10 cellular contexts compared by ENCODE assay signal in the genomic region with DNA sequence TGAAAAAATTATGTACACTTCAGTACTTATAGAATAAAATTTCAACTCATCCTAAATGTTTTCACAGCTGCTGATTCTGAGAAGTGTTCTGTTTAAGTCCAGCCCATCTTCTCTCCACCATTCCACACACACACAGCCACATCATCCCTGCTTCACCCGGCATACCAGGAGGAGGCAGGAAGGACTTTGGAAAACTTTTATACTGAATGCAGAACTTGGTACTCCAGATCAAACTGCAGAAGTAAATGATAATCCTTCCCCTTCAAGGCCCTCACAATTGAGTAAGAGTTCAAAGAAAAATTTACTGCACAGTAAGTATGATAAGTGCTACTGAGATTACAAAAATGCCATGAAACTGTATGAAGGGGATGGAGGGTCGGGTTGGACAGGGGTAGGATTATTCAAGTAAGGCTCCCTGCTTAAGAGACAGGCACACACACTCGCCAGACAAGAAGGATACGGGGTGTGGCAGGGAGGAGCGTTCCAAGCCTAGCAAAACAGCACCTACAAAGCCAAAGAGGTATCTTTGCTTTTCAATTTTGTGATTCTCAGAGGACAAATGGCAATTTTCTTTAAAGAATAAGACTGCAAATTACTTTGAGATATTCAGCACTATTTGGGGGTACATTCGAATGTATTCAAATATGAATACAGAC. TPM values are rescaled to one million over a fixed set of nuclear protein-coding genes. Genes with fewer than 3 reads are reported as not detected.
DNase-seq lines count a peak whose midpoint lies in the region; ATAC-seq and TF ChIP-seq lines count a peak whose summit lies in the region.
"Had no signal": no experiment of that assay in that cellular context is flagged by ENCODE, and none has a peak within 500 bp of the region (broad histone marks: within the 10 kb centered on the region; RNA-seq: fewer than 3 reads in every experiment).

No MANE protein-coding gene starts in this region.

- DNase-seq in CD1c-positive myeloid dendritic cell (ENCODE audit: extremely low spot score) (peak; percentile 25), cardiac fibroblast (ENCODE audit: low read depth in 2 of 2) (peak; percentile 14 to 28), nephron progenitor cell (no peak), cerebellar nuclear complex (lab: John Stamatoyannopoulos, UW) (no peak)
- DNase-seq in stimulated activated CD4-positive, alpha-beta T cell treated with anti-CD3 and anti-CD28 coated beads, Interleukin-4, amount 100 ng/mL, for 4 hours: no peak
- no peak for DNase-seq in stimulated activated naive CD4-positive, alpha-beta T cell treated with Interleukin-2 at 50 U/mL for 16 hours (lab: John Stamatoyannopoulos, UW)
- DNase-seq: NCI-H2171, WERI-Rb-1 had no signal

- no peaks in the 10 kb centered on the region for H3K36me3 Mint-ChIP-seq in IgD-negative memory B cell
- no peaks in the 10 kb centered on the region for H3K36me3 Mint-ChIP-seq in nephron progenitor cell (ENCODE audit: low read depth)

- H3K4me3 ChIP-seq in cardiac fibroblast (replicated peaks in 1 of 2; ENCODE audit: low read depth in 2 of 2, low read length in 2 of 2): no peak overlapping the region

- H3K4me1 Mint-ChIP-seq in IgD-negative memory B cell: peaks cover 38 to 53% (median 52%) of the 10 kb centered on the region in 3 donors
- H3K4me1 Mint-ChIP-seq in nephron progenitor cell: peaks cover 43% of the 10 kb centered on the region

- H3K27ac Mint-ChIP-seq in IgD-negative memory B cell (peak overlapping the region; percentile 78 to 97 (median 97)), nephron progenitor cell (no peak overlapping the region)

- ATAC-seq in HG03095 (IDR thresholded peaks at IDR 0.05; ENCODE audit: unreplicated experiment): no peak

- H3K27me3 Mint-ChIP-seq in IgD-negative memory B cell: no peaks in the 10 kb centered on the region
- peaks cover 7% of the 10 kb centered on the region for H3K27me3 Mint-ChIP-seq in nephron progenitor cell (ENCODE audit: low read depth, poor library complexity)

- H3K4me3 Mint-ChIP-seq in IgD-negative memory B cell (peak overlapping the region; percentile 21 to 99 (median 71)), nephron progenitor cell (peak overlapping the region; percentile 60)

- H3K9me3 Mint-ChIP-seq in IgD-negative memory B cell (no peaks in the 10 kb centered on the region), nephron progenitor cell (no peaks in the 10 kb centered on the region)

- no peak for TF ChIP-seq CTCF in cardiac fibroblast (IDR thresholded peaks at IDR 0.05; ENCODE audit: low read depth, low read length)
- no peak for TF ChIP-seq CTCF in nephron progenitor cell (IDR thresholded peaks at IDR 0.05)

RNA-seq across cellular contexts. Expression of gene USP12, which starts 2.6 kb away (rescaled TPM):
- 18.8 TPM for polyA plus RNA-seq in IgD-negative memory B cell

Comparison
In these comparisons a context has a peak if more than half of its experiments do, and no peak if none do; other contexts are left out.
1. DNase-seq: peak in CD1c-positive myeloid dendritic cell (single experiment) and cardiac fibroblast (2 of 2); none in nephron progenitor cell (single experiment), cerebellar nuclear complex (0 of 2), stimulated activated CD4-positive, alpha-beta T cell treated with anti-CD3 and anti-CD28 coated beads, Interleukin-4, amount 100 ng/mL, for 4 hours (0 of 2) and stimulated activated naive CD4-positive, alpha-beta T cell treated with Interleukin-2 at 50 U/mL for 16 hours (single experiment).